ENCODE assay signal across 27 cellular contexts in genomic region chr16:71585318-71585703, GRCh38. TPM values are rescaled to one million over a fixed set of nuclear protein-coding genes. Genes with fewer than 3 reads are reported as not detected.
"Had no signal": no experiment of that assay in that cellular context is flagged by ENCODE, and none has a peak within 500 bp of the region (broad histone marks: within the 10 kb centered on the region; RNA-seq: fewer than 3 reads in every experiment).

No MANE protein-coding gene starts in this region.

- H3K4me1 ChIP-seq: esophagus muscularis mucosa, gastrocnemius medialis, prostate gland, right atrium auricular region, tibial artery had no signal

- H3K36me3 ChIP-seq: esophagus muscularis mucosa, gastrocnemius medialis, prostate gland, right atrium auricular region, tibial artery, WERI-Rb-1 had no signal

- DNase-seq: activated CD4-positive, alpha-beta T cell treated with anti-CD3 and anti-CD28 coated beads for 1 hour; activated CD4-positive, alpha-beta T cell treated with anti-CD3 and anti-CD28 coated beads, Interleukin-2, amount 50 U/mL, for 1 hour; activated CD8-positive, alpha-beta T cell treated with anti-CD3 and anti-CD28 coated beads, Interleukin-2, amount 10 ng/mL, durations not matched to agents 7 days and 5 days; activated gamma-delta T cell; anterior cingulate cortex; caudate nucleus; dorsolateral prefrontal cortex; effector memory CD8-positive, alpha-beta T cell; gastrocnemius medialis; natural killer cell; stimulated activated CD4-positive, alpha-beta T cell treated with anti-CD3 and anti-CD28 coated beads, Interleukin-4, amount 100 ng/mL, for 24 hours; T-helper 17 cell; tibial artery; WERI-Rb-1 had no signal

- H3K27me3 ChIP-seq: gastrocnemius medialis, right atrium auricular region, tibial artery had no signal

- FAIRE-seq: colon, keratinocyte had no signal

- H3K4me3 Mint-ChIP-seq: activated CD8-positive, alpha-beta T cell treated with anti-CD3 and anti-CD28 coated beads, Interleukin-2, amount 10 ng/mL, durations not matched to agents 7 days and 5 days; activated naive CD4-positive, alpha-beta T cell treated with anti-CD3 and anti-CD28 coated beads, Interleukin-2, amount 50 U/mL, for 24 hours; activated T-helper 1 cell treated with anti-CD3 and anti-CD28 coated beads, Interleukin-12 subunit alpha, Interleukin-12 subunit beta, Interleukin-2, Interleukin-4 antibody, amounts not matched to agents 30 ng/mL and 10 ng/mL and 1 ng/mL, durations not matched to agents 14 hours and 24 hours and 36 hours; brain; effector memory CD8-positive, alpha-beta T cell; mesothelial cell of epicardium; natural killer cell; stimulated activated naive CD8-positive, alpha-beta T cell treated with anti-CD3 and anti-CD28 coated beads, Interleukin-15, Interleukin-2, amounts not matched to agents 100 ng/mL and 50 ng/mL, for 24 hours; T-helper 17 cell had no signal

- H3K9me3 ChIP-seq: esophagus muscularis mucosa, gastrocnemius medialis, prostate gland, right atrium auricular region, tibial artery had no signal

- H3K9me3 Mint-ChIP-seq: activated naive CD4-positive, alpha-beta T cell treated with anti-CD3 and anti-CD28 coated beads, Interleukin-2, amount 50 U/mL, for 24 hours; activated T-helper 1 cell treated with anti-CD3 and anti-CD28 coated beads, Interleukin-12 subunit alpha, Interleukin-12 subunit beta, Interleukin-2, Interleukin-4 antibody, amounts not matched to agents 30 ng/mL and 10 ng/mL and 1 ng/mL, durations not matched to agents 14 hours and 24 hours and 36 hours; effector memory CD8-positive, alpha-beta T cell; natural killer cell; stimulated activated naive CD8-positive, alpha-beta T cell treated with anti-CD3 and anti-CD28 coated beads, Interleukin-15, Interleukin-2, amounts not matched to agents 100 ng/mL and 50 ng/mL, for 24 hours had no signal

- H3K27ac Mint-ChIP-seq: activated CD8-positive, alpha-beta T cell treated with anti-CD3 and anti-CD28 coated beads, Interleukin-2, amount 10 ng/mL, durations not matched to agents 7 days and 5 days; activated naive CD4-positive, alpha-beta T cell treated with anti-CD3 and anti-CD28 coated beads, Interleukin-2, amount 50 U/mL, for 24 hours; activated T-helper 1 cell treated with anti-CD3 and anti-CD28 coated beads, Interleukin-12 subunit alpha, Interleukin-12 subunit beta, Interleukin-2, Interleukin-4 antibody, amounts not matched to agents 30 ng/mL and 10 ng/mL and 1 ng/mL, durations not matched to agents 14 hours and 24 hours and 36 hours; brain; effector memory CD8-positive, alpha-beta T cell; mesothelial cell of epicardium; natural killer cell; stimulated activated naive CD8-positive, alpha-beta T cell treated with anti-CD3 and anti-CD28 coated beads, Interleukin-15, Interleukin-2, amounts not matched to agents 100 ng/mL and 50 ng/mL, for 24 hours; T-helper 17 cell had no signal

- H3K4me1 Mint-ChIP-seq: activated naive CD4-positive, alpha-beta T cell treated with anti-CD3 and anti-CD28 coated beads, Interleukin-2, amount 50 U/mL, for 24 hours; brain; mesothelial cell of epicardium; natural killer cell; T-helper 17 cell had no signal

- ATAC-seq: activated CD8-positive, alpha-beta T cell treated with anti-CD3 and anti-CD28 coated beads, Interleukin-2, amount 10 ng/mL, durations not matched to agents 7 days and 5 days; effector memory CD8-positive, alpha-beta T cell; gastrocnemius medialis; natural killer cell; T-helper 17 cell had no signal

- H3K4me3 ChIP-seq: dorsolateral prefrontal cortex, esophagus muscularis mucosa, gastrocnemius medialis, prostate gland, right atrium auricular region, tibial artery had no signal

- H3K27ac ChIP-seq: dorsolateral prefrontal cortex, esophagus muscularis mucosa, gastrocnemius medialis, right atrium auricular region, tibial artery, WERI-Rb-1 had no signal

RNA-seq across cellular contexts. Expression of gene TAT, which starts 8.4 kb away (rescaled TPM):
- total RNA-seq: activated CD8-positive, alpha-beta T cell treated with anti-CD3 and anti-CD28 coated beads, Interleukin-2, amount 10 ng/mL, durations not matched to agents 7 days and 5 days; activated T-helper 1 cell treated with anti-CD3 and anti-CD28 coated beads, Interleukin-12 subunit alpha, Interleukin-12 subunit beta, Interleukin-2, Interleukin-4 antibody, amounts not matched to agents 30 ng/mL and 10 ng/mL and 1 ng/mL, durations not matched to agents 14 hours and 24 hours and 36 hours; esophagus muscularis mucosa; lung microvascular endothelial cell; mesothelial cell of epicardium; natural killer cell; osteocyte; right atrium auricular region; T-helper 17 cell; urinary bladder had no signal
- polyA plus RNA-seq: keratinocyte had no signal

RNA-seq across cellular contexts. Expression of gene MARVELD3, which starts 40.7 kb away (rescaled TPM):
- total RNA-seq: activated CD8-positive, alpha-beta T cell treated with anti-CD3 and anti-CD28 coated beads, Interleukin-2, amount 10 ng/mL, durations not matched to agents 7 days and 5 days; activated T-helper 1 cell treated with anti-CD3 and anti-CD28 coated beads, Interleukin-12 subunit alpha, Interleukin-12 subunit beta, Interleukin-2, Interleukin-4 antibody, amounts not matched to agents 30 ng/mL and 10 ng/mL and 1 ng/mL, durations not matched to agents 14 hours and 24 hours and 36 hours; lung microvascular endothelial cell; natural killer cell; right atrium auricular region; T-helper 17 cell had no signal

RNA-seq across cellular contexts. Expression of gene CHST4, which starts 59.1 kb away (rescaled TPM):
- total RNA-seq: activated CD8-positive, alpha-beta T cell treated with anti-CD3 and anti-CD28 coated beads, Interleukin-2, amount 10 ng/mL, durations not matched to agents 7 days and 5 days; activated T-helper 1 cell treated with anti-CD3 and anti-CD28 coated beads, Interleukin-12 subunit alpha, Interleukin-12 subunit beta, Interleukin-2, Interleukin-4 antibody, amounts not matched to agents 30 ng/mL and 10 ng/mL and 1 ng/mL, durations not matched to agents 14 hours and 24 hours and 36 hours; gastrocnemius medialis; lung microvascular endothelial cell; mesothelial cell of epicardium; natural killer cell; osteocyte; T-helper 17 cell; urinary bladder had no signal
- polyA plus RNA-seq: urinary bladder had no signal
